Comparison of ENCODE assay signal across 8 cellular contexts in the genomic region with DNA sequence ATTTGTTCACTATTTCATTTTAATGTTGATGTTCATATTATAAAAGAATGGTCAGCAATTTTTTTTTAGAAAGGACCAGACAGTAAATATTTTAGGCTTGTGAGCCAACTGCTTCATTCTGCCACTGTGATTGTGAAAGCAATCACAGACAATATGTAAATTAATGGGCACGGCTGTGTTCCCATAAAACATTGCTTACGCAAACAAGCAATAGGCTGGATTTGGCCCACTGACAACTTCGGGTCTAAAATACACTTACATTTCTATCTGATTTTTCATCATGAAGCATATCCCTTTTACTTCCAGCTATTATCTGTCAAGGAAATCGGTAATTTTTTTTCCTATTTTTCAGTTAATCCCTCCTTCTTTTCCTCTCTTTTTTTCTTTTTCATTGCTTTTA.
"Had no signal": no experiment of that assay in that cellular context is flagged by ENCODE, and none has a peak within 500 bp of the region (broad histone marks: within the 10 kb centered on the region; RNA-seq: fewer than 3 reads in every experiment).

No MANE protein-coding gene starts in this region.

- H3K27ac ChIP-seq: body of pancreas, pancreas, tibial nerve had no signal

- DNase-seq: activated T-cell treated with anti-CD3 and anti-CD28 coated beads, Interleukin-2, amount 50 U/mL, for 1 hour; amniotic stem cell; body of pancreas; effector memory CD8-positive, alpha-beta T cell; erythroblast; hippocampal formation; pancreas had no signal

- H3K4me1 ChIP-seq: body of pancreas, pancreas, tibial nerve had no signal

- H3K9me3 ChIP-seq: body of pancreas, pancreas, tibial nerve had no signal

- H3K27me3 ChIP-seq: body of pancreas, pancreas, tibial nerve had no signal

- FAIRE-seq: pancreas had no signal

- H3K36me3 ChIP-seq: pancreas, tibial nerve had no signal

- H3K4me3 ChIP-seq: body of pancreas, pancreas, tibial nerve had no signal
